1 cellular context compared by ENCODE assay signal in genomic region chr6:26026833-26027490, GRCh38.
TF ChIP-seq lines count a peak whose summit lies in the region.

No MANE protein-coding gene starts in this region.

TF ChIP-seq in HepG2, 621 proteins besides CTCF, POLR2A, EP300 and RAD21 (continued from another document and continues in another):
- TF ChIP-seq GPBP1L1 (CRISPR knock-in tag; IDR thresholded peaks at IDR 0.05) (no peak), ZNF816 (CRISPR knock-in tag; IDR thresholded peaks at IDR 0.05; ENCODE audit: borderline replicate concordance) (peak; percentile 90; the same call in 1 of the 2 replicates), IRF1 (CRISPR knock-in tag; IDR thresholded peaks at IDR 0.05; ENCODE audit: low read depth) (0 out of 2 replicates have a peak, but pooled peaks have one; percentile 67), ZNF362 (CRISPR knock-in tag; IDR thresholded peaks at IDR 0.05; ENCODE audit: borderline replicate concordance) (no peak), ATF7 (IDR thresholded peaks at IDR 0.05) (no peak), ATF7 (CRISPR knock-in tag; IDR thresholded peaks at IDR 0.05) (peak; percentile 79; the same call in 1 of the 2 replicates), HNRNPK (IDR thresholded peaks at IDR 0.05; ENCODE audit: low read depth, low read length, poor library complexity, severe bottlenecking) (peak; percentile 10), MATR3 (CRISPR knock-in tag; IDR thresholded peaks at IDR 0.05) (no peak), ZSCAN29 (CRISPR knock-in tag; conservative IDR thresholded peaks at IDR 0.05) (peak; percentile 77; the same call in 1 of the 2 replicates), ZNF660 (CRISPR knock-in tag; IDR thresholded peaks at IDR 0.05; ENCODE audit: borderline replicate concordance, low read depth) (no peak), NCOA5 (CRISPR knock-in tag; IDR thresholded peaks at IDR 0.05) (peak; percentile 96), TIGD3 (CRISPR knock-in tag; IDR thresholded peaks at IDR 0.05; ENCODE audit: borderline replicate concordance) (0 out of 2 replicates have a peak, but pooled peaks have one; percentile 50), CEBPG (CRISPR knock-in tag; IDR thresholded peaks at IDR 0.05) (peak; percentile 56; the same call in 1 of the 2 replicates), ZNF224 (CRISPR knock-in tag; IDR thresholded peaks at IDR 0.05) (no peak; the same call in 1 of the 2 replicates), ZNF33B (CRISPR knock-in tag; IDR thresholded peaks at IDR 0.05) (no peak; the same call in none of the 2 replicates), ZNF747 (CRISPR knock-in tag; IDR thresholded peaks at IDR 0.05; ENCODE audit: borderline replicate concordance) (peak; percentile 96), ZXDC (CRISPR knock-in tag; IDR thresholded peaks at IDR 0.05) (peak; percentile 82), ZNF550 (CRISPR knock-in tag; IDR thresholded peaks at IDR 0.05; ENCODE audit: borderline replicate concordance) (0 out of 2 replicates have a peak, but pooled peaks have one; percentile 37), ONECUT2 (CRISPR knock-in tag; IDR thresholded peaks at IDR 0.05) (no peak; the same call in none of the 2 replicates), DMTF1 (CRISPR knock-in tag; IDR thresholded peaks at IDR 0.05) (no peak), ZNF230 (CRISPR knock-in tag; IDR thresholded peaks at IDR 0.05) (no peak; the same call in 1 of the 2 replicates), NFE2L1 (CRISPR knock-in tag; IDR thresholded peaks at IDR 0.05; ENCODE audit: borderline replicate concordance) (0 out of 2 replicates have a peak, but pooled peaks have one; percentile 52), ZNF83 (CRISPR knock-in tag; IDR thresholded peaks at IDR 0.05; ENCODE audit: borderline replicate concordance) (no peak; the same call in 1 of the 2 replicates), CHD2 (IDR thresholded peaks at IDR 0.05; ENCODE audit: low read depth, low read length) (peak; percentile 61), DBP (CRISPR knock-in tag; IDR thresholded peaks at IDR 0.05; ENCODE audit: not compliant biosample characterization) (peak; percentile 61), NCOA1 (CRISPR knock-in tag; IDR thresholded peaks at IDR 0.05) (0 out of 2 replicates have a peak, but pooled peaks have one; percentile 81), ELF3 (CRISPR knock-in tag; IDR thresholded peaks at IDR 0.05) (peak; percentile 88), ZNF335 (CRISPR knock-in tag; IDR thresholded peaks at IDR 0.05) (peak; percentile 59; the same call in 1 of the 2 replicates), ZBTB1 (CRISPR knock-in tag; IDR thresholded peaks at IDR 0.05; ENCODE audit: borderline replicate concordance) (0 out of 2 replicates have a peak, but pooled peaks have one; percentile 47), ZBTB34 (CRISPR knock-in tag; IDR thresholded peaks at IDR 0.05) (peak; percentile 98), ZNF205 (CRISPR knock-in tag; IDR thresholded peaks at IDR 0.05) (peak; percentile 64; the same call in 1 of the 2 replicates), PTBP1 (IDR thresholded peaks at IDR 0.05; ENCODE audit: low read depth, low read length, poor library complexity, severe bottlenecking) (no peak), ZNF557 (CRISPR knock-in tag; IDR thresholded peaks at IDR 0.05) (peak; percentile 98; the same call in 1 of the 2 replicates), NFRKB (IDR thresholded peaks at IDR 0.05) (no peak), ZNF678 (CRISPR knock-in tag; IDR thresholded peaks at IDR 0.05) (peak; percentile 68; the same call in 1 of the 2 replicates), DNMT3B (CRISPR knock-in tag; conservative IDR thresholded peaks at IDR 0.05) (peak; percentile 96), GTF2F1 (IDR thresholded peaks at IDR 0.05; ENCODE audit: low read length) (peak; percentile 70; the same call in 1 of the 2 replicates), CENPT (CRISPR knock-in tag; IDR thresholded peaks at IDR 0.05; ENCODE audit: low read depth) (peak; percentile 92), PHF8 (CRISPR knock-in tag; IDR thresholded peaks at IDR 0.05) (peak; percentile 83), THYN1 (CRISPR knock-in tag; IDR thresholded peaks at IDR 0.05; ENCODE audit: borderline replicate concordance, low read depth) (no peak)
- TF ChIP-seq, protein P1, sequence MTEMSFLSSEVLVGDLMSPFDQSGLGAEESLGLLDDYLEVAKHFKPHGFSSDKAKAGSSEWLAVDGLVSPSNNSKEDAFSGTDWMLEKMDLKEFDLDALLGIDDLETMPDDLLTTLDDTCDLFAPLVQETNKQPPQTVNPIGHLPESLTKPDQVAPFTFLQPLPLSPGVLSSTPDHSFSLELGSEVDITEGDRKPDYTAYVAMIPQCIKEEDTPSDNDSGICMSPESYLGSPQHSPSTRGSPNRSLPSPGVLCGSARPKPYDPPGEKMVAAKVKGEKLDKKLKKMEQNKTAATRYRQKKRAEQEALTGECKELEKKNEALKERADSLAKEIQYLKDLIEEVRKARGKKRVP (CRISPR knock-in tag; IDR thresholded peaks at IDR 0.05), result peak; percentile 54 to 66; a peak in 1 of 4 replicates
- TF ChIP-seq, protein P2, sequence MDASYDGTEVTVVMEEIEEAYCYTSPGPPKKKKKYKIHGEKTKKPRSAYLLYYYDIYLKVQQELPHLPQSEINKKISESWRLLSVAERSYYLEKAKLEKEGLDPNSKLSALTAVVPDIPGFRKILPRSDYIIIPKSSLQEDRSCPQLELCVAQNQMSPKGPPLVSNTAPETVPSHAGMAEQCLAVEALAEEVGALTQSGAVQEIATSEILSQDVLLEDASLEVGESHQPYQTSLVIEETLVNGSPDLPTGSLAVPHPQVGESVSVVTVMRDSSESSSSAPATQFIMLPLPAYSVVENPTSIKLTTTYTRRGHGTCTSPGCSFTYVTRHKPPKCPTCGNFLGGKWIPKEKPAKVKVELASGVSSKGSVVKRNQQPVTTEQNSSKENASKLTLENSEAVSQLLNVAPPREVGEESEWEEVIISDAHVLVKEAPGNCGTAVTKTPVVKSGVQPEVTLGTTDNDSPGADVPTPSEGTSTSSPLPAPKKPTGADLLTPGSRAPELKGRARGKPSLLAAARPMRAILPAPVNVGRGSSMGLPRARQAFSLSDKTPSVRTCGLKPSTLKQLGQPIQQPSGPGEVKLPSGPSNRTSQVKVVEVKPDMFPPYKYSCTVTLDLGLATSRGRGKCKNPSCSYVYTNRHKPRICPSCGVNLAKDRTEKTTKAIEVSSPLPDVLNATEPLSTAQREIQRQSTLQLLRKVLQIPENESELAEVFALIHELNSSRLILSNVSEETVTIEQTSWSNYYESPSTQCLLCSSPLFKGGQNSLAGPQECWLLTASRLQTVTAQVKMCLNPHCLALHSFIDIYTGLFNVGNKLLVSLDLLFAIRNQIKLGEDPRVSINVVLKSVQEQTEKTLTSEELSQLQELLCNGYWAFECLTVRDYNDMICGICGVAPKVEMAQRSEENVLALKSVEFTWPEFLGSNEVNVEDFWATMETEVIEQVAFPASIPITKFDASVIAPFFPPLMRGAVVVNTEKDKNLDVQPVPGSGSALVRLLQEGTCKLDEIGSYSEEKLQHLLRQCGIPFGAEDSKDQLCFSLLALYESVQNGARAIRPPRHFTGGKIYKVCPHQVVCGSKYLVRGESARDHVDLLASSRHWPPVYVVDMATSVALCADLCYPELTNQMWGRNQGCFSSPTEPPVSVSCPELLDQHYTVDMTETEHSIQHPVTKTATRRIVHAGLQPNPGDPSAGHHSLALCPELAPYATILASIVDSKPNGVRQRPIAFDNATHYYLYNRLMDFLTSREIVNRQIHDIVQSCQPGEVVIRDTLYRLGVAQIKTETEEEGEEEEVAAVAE (CRISPR knock-in tag; IDR thresholded peaks at IDR 0.05; ENCODE audit: borderline replicate concordance), result peak; percentile 92
- TF ChIP-seq, protein P3, sequence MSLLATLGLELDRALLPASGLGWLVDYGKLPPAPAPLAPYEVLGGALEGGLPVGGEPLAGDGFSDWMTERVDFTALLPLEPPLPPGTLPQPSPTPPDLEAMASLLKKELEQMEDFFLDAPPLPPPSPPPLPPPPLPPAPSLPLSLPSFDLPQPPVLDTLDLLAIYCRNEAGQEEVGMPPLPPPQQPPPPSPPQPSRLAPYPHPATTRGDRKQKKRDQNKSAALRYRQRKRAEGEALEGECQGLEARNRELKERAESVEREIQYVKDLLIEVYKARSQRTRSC (CRISPR knock-in tag; IDR thresholded peaks at IDR 0.05; ENCODE audit: low read depth), result no peak
